Comparison of ENCODE assay signal across 1 cellular context in the genomic region with DNA sequence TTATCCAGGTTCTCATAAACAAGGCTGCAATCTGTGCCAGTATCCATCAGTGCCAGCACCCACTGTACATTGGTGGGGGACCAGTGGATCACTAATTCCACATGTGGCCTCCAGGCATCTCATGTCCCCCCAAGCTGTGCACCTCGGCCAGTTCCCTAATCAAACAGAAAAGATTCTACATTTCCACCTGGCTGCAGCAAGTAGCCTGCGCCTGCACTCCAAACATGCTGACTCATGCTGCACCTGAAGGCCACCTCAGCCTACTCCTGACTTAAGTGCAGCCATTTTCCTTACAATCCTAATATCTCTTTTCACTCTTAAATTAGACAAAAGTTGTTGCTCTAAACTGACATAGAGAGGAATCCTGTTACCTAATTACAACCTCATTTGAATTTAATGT.
TF ChIP-seq lines count a peak whose summit lies in the region.

No MANE protein-coding gene starts in this region.

TF ChIP-seq in GM23338, 12 proteins besides CTCF, POLR2A, EP300 and RAD21 (continued from another document):
- no peak for TF ChIP-seq ZNF462 (CRISPR knock-in tag; IDR thresholded peaks at IDR 0.05)
- TF ChIP-seq CREB1 (CRISPR knock-in tag; IDR thresholded peaks at IDR 0.05; ENCODE audit: low read depth): no peak
- no peak for TF ChIP-seq REST (IDR thresholded peaks at IDR 0.05; ENCODE audit: unreplicated experiment)
- TF ChIP-seq POLR2AphosphoS5 (IDR thresholded peaks at IDR 0.05; ENCODE audit: low read depth): no peak
